Comparison of ENCODE assay signal across 20 cellular contexts in the genomic region with DNA sequence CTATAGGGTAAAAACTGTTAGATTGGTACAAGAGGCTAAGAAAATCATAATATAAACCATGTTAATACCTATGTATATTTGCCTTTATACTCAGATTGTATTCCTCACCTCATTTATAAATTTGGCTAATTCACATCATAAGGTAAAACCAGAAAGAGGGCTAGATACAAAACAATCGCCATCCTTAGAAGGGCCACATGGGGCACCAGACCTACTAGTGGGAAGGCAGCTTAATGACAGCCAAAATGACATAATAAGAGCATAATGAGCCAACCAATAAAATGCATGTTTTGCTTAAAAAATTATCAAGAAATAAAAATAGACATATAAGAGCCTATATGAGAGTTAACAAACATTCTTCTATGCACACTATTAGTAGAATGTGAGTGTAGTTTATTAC.
"Had no signal": no experiment of that assay in that cellular context is flagged by ENCODE, and none has a peak within 500 bp of the region (broad histone marks: within the 10 kb centered on the region; RNA-seq: fewer than 3 reads in every experiment).

No MANE protein-coding gene starts in this region.

- H3K9me3 ChIP-seq: colonic mucosa had no signal

- ATAC-seq: activated CD4-positive, CD25-positive, alpha-beta regulatory T cell treated with anti-CD3 and anti-CD28 coated beads, Interleukin-2, amount 50 U/mL, for 24 hours; activated CD8-positive, alpha-beta T cell treated with anti-CD3 and anti-CD28 coated beads, Interleukin-2, amount 10 ng/mL, durations not matched to agents 7 days and 5 days; left lung; psoas muscle; right cardiac atrium had no signal

- H3K27me3 Mint-ChIP-seq: activated CD4-positive, alpha-beta T cell treated with anti-CD3 and anti-CD28 coated beads, Interleukin-2, amount 10 ng/mL, durations not matched to agents 7 days and 5 days; central memory CD8-positive, alpha-beta T cell; stimulated activated naive CD8-positive, alpha-beta T cell treated with anti-CD3 and anti-CD28 coated beads, Interleukin-15, Interleukin-2, amounts not matched to agents 100 ng/mL and 50 ng/mL, for 24 hours had no signal

- H3K4me3 Mint-ChIP-seq: activated CD4-positive, alpha-beta T cell treated with anti-CD3 and anti-CD28 coated beads, Interleukin-2, amount 10 ng/mL, durations not matched to agents 7 days and 5 days; activated CD8-positive, alpha-beta T cell treated with anti-CD3 and anti-CD28 coated beads, Interleukin-2, amount 10 ng/mL, durations not matched to agents 7 days and 5 days; activated T-cell treated with anti-CD3 and anti-CD28 coated beads, Interleukin-2, amount 50 U/mL, for 24 hours; central memory CD8-positive, alpha-beta T cell; stimulated activated naive CD8-positive, alpha-beta T cell treated with anti-CD3 and anti-CD28 coated beads, Interleukin-15, Interleukin-2, amounts not matched to agents 100 ng/mL and 50 ng/mL, for 24 hours had no signal

- H3K27me3 ChIP-seq: colonic mucosa, left lung, tibial nerve had no signal

- H3K36me3 ChIP-seq: colonic mucosa, left lung, tibial nerve had no signal

- DNase-seq: activated CD4-positive, alpha-beta T cell treated with anti-CD3 and anti-CD28 coated beads, Interleukin-2, amount 10 ng/mL, durations not matched to agents 7 days and 5 days; activated CD8-positive, alpha-beta T cell treated with anti-CD3 and anti-CD28 coated beads, Interleukin-2, amount 10 ng/mL, durations not matched to agents 7 days and 5 days; activated naive CD4-positive, alpha-beta T cell treated with Interleukin-2 at 50 U/mL for 16 hours; activated T-cell treated with anti-CD3 and anti-CD28 coated beads, Interleukin-2, amount 50 U/mL, for 24 hours; colonic mucosa; head of caudate nucleus; kidney; left lung; mammary epithelial cell; psoas muscle; right cardiac atrium; stimulated activated CD4-positive, alpha-beta T cell treated with anti-CD3 and anti-CD28 coated beads, Interleukin-15, amount 100 ng/mL, for 24 hours; stimulated activated CD4-positive, alpha-beta T cell treated with anti-CD3 and anti-CD28 coated beads, Interleukin-2, amount 100 ng/mL, for 48 hours; T1000 had no signal

- H3K27ac ChIP-seq: colonic mucosa, left lung, psoas muscle, skin epidermis, tibial nerve had no signal

- H3K4me3 ChIP-seq: colonic mucosa, left lung, psoas muscle, skin epidermis, tibial nerve had no signal

- H3K4me1 ChIP-seq: colonic mucosa, left lung, psoas muscle, tibial nerve had no signal

- H3K4me1 Mint-ChIP-seq: activated CD4-positive, alpha-beta T cell treated with anti-CD3 and anti-CD28 coated beads, Interleukin-2, amount 10 ng/mL, durations not matched to agents 7 days and 5 days; central memory CD8-positive, alpha-beta T cell had no signal

- H3K27ac Mint-ChIP-seq: activated CD4-positive, alpha-beta T cell treated with anti-CD3 and anti-CD28 coated beads, Interleukin-2, amount 10 ng/mL, durations not matched to agents 7 days and 5 days; activated CD8-positive, alpha-beta T cell treated with anti-CD3 and anti-CD28 coated beads, Interleukin-2, amount 10 ng/mL, durations not matched to agents 7 days and 5 days; activated T-cell treated with anti-CD3 and anti-CD28 coated beads, Interleukin-2, amount 50 U/mL, for 24 hours; activated T-helper 2 cell treated with anti-CD3 and anti-CD28 coated beads, Interferon-gamma antibody, Interleukin-2, Interleukin-4, amounts not matched to agents 10 μg/mL and 5 μg/mL and 100 μg/mL, durations not matched to agents 14 hours and 24 hours and 36 hours; stimulated activated naive CD8-positive, alpha-beta T cell treated with anti-CD3 and anti-CD28 coated beads, Interleukin-15, Interleukin-2, amounts not matched to agents 100 ng/mL and 50 ng/mL, for 24 hours had no signal

- H3K9me3 Mint-ChIP-seq: activated CD4-positive, alpha-beta T cell treated with anti-CD3 and anti-CD28 coated beads, Interleukin-2, amount 10 ng/mL, durations not matched to agents 7 days and 5 days; activated T-helper 2 cell treated with anti-CD3 and anti-CD28 coated beads, Interferon-gamma antibody, Interleukin-2, Interleukin-4, amounts not matched to agents 10 μg/mL and 5 μg/mL and 100 μg/mL, durations not matched to agents 14 hours and 24 hours and 36 hours had no signal
